8 cellular contexts compared by ENCODE assay signal in genomic region chr3:114624676-114625181, GRCh38.
A peak's percentile ranks its signal among the peaks of the same experiment; 100 is the strongest.
DNase-seq lines count a peak whose midpoint lies in the region; ATAC-seq and TF ChIP-seq lines count a peak whose summit lies in the region.

No MANE protein-coding gene starts in this region.

- peak overlapping the region in 1 of 2 donors; percentile 56 for H3K9ac ChIP-seq in colonic mucosa (ENCODE audit: low read depth in 2 of 2, low read length in 2 of 2)

- no peak for TF ChIP-seq CTCF in AG10803 (conservative IDR thresholded peaks at IDR 0.05; ENCODE audit: low read length)
- TF ChIP-seq CTCF in colonic mucosa (IDR thresholded peaks at IDR 0.05) = no peak

- H3K4me3 ChIP-seq in AG10803 (ENCODE audit: low read length) (peak overlapping the region; percentile 70), colonic mucosa (no peak overlapping the region)

- H3K27ac ChIP-seq in colonic mucosa = peak overlapping the region; percentile 60

- peaks cover 0 to 9% of the 10 kb centered on the region in 2 donors for H3K9me3 Mint-ChIP-seq in stimulated activated naive CD8-positive, alpha-beta T cell treated with anti-CD3 and anti-CD28 coated beads, Interleukin-15, amount 100 ng/mL, for 72 hours

- DNase-seq in AG10803 (ENCODE audit: low read depth) = peak; percentile 98
- peak; percentile 93 for DNase-seq in NCI-H2196 (lab: John Stamatoyannopoulos, UW; ENCODE audit: unreplicated experiment)
- peak; percentile 58 for DNase-seq in colonic mucosa
- DNase-seq in left kidney (ENCODE audit: low read depth, low spot score) = peak; percentile 70
- DNase-seq in stimulated activated naive CD8-positive, alpha-beta T cell treated with anti-CD3 and anti-CD28 coated beads, Interleukin-15, amount 100 ng/mL, for 72 hours = peak in 1 of 2 donors; percentile 11
- no peak for DNase-seq in NCI-H146 treated with DMSO at 0.1 percent for 48 hours (lab: John Stamatoyannopoulos, UW; ENCODE audit: unreplicated experiment)

- H3K27ac Mint-ChIP-seq in stimulated activated naive CD8-positive, alpha-beta T cell treated with anti-CD3 and anti-CD28 coated beads, Interleukin-15, amount 100 ng/mL, for 72 hours = no peak overlapping the region

- H3K4me1 ChIP-seq in colonic mucosa = no peaks in the 10 kb centered on the region

- peak; percentile 35 for ATAC-seq in stimulated activated naive CD8-positive, alpha-beta T cell treated with anti-CD3 and anti-CD28 coated beads, Interleukin-15, amount 100 ng/mL, for 72 hours
- ATAC-seq in HG02610 (IDR thresholded peaks at IDR 0.05; ENCODE audit: unreplicated experiment) = no peak
- ATAC-seq in GM19351 (IDR thresholded peaks at IDR 0.05; ENCODE audit: unreplicated experiment) = no peak

- H3K9me3 ChIP-seq in colonic mucosa = no peaks in the 10 kb centered on the region

- H3K27me3 Mint-ChIP-seq in stimulated activated naive CD8-positive, alpha-beta T cell treated with anti-CD3 and anti-CD28 coated beads, Interleukin-15, amount 100 ng/mL, for 72 hours = no peaks in the 10 kb centered on the region

- no peak overlapping the region for H3K4me3 Mint-ChIP-seq in stimulated activated naive CD8-positive, alpha-beta T cell treated with anti-CD3 and anti-CD28 coated beads, Interleukin-15, amount 100 ng/mL, for 72 hours

- no peaks in the 10 kb centered on the region for H3K27me3 ChIP-seq in colonic mucosa

- intact Hi-C loops in colonic mucosa (cut with DNase I) = no loop called here

- no peaks in the 10 kb centered on the region for H3K36me3 ChIP-seq in colonic mucosa

- H3K4me1 Mint-ChIP-seq in stimulated activated naive CD8-positive, alpha-beta T cell treated with anti-CD3 and anti-CD28 coated beads, Interleukin-15, amount 100 ng/mL, for 72 hours = peaks cover 43% of the 10 kb centered on the region
